ENCODE assay signal across 18 cellular contexts in the genomic region with DNA sequence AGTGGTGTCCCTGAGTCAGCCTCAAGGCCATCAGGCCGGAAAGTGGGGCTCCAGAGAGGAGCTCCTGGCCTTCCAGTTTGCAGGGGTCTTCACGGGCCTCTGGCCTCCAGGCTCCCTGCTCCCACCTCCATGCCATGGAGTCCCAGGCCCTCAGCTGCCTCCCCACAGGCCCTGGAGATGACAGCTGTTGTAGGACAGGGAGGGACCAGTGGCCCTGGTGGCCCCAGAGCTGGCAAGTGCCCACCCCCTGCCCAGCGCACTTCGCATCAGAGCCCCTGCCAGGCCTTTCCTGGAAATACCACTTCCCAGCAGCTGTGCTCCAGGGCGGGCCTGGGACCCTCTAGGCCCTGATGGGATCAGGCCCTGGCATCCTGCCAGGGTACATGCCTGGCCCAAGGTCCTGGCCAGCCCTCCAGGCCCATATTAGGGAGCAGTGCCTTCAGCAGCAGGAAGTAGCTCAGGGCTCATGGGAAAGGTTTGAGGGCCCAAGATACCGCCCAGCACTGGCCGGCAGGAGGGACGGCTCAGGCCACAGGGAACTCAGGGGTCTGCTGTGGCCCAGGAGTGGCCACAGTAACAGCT. TPM values are rescaled to one million over a fixed set of nuclear protein-coding genes. Genes with fewer than 3 reads are reported as not detected.
"Had no signal": no experiment of that assay in that cellular context is flagged by ENCODE, and none has a peak within 500 bp of the region (broad histone marks: within the 10 kb centered on the region; RNA-seq: fewer than 3 reads in every experiment).

No MANE protein-coding gene starts in this region.

- H3K4me1 Mint-ChIP-seq: activated CD8-positive, alpha-beta memory T cell treated with anti-CD3 and anti-CD28 coated beads, Interleukin-2, amount 10 ng/mL, durations not matched to agents 7 days and 5 days; activated naive CD4-positive, alpha-beta T cell treated with anti-CD3 and anti-CD28 coated beads, Interleukin-2, amount 10 ng/mL, durations not matched to agents 7 days and 5 days; neural crest cell; T-cell had no signal

- H3K27ac ChIP-seq: pancreas, WERI-Rb-1 had no signal

- H3K36me3 Mint-ChIP-seq: activated CD4-positive, alpha-beta memory T cell treated with anti-CD3 and anti-CD28 coated beads for 36 hours; activated CD8-positive, alpha-beta memory T cell treated with anti-CD3 and anti-CD28 coated beads, Interleukin-2, amount 10 ng/mL, durations not matched to agents 7 days and 5 days; activated naive CD4-positive, alpha-beta T cell treated with anti-CD3 and anti-CD28 coated beads, Interleukin-2, amount 10 ng/mL, durations not matched to agents 7 days and 5 days; T-cell had no signal

- ATAC-seq: activated CD8-positive, alpha-beta memory T cell treated with anti-CD3 and anti-CD28 coated beads, Interleukin-2, amount 10 ng/mL, durations not matched to agents 7 days and 5 days; stimulated activated naive CD8-positive, alpha-beta T cell treated with anti-CD3 and anti-CD28 coated beads, Interleukin-15, Interleukin-2, amounts not matched to agents 100 U/mL and 50 U/mL, for 24 hours; T-cell had no signal

- FAIRE-seq: endometrium, kidney, pancreas, small intestine had no signal

- DNase-seq: activated CD4-positive, alpha-beta memory T cell treated with anti-CD3 and anti-CD28 coated beads for 36 hours; activated CD8-positive, alpha-beta memory T cell treated with anti-CD3 and anti-CD28 coated beads, Interleukin-2, amount 10 ng/mL, durations not matched to agents 7 days and 5 days; activated naive CD4-positive, alpha-beta T cell treated with anti-CD3 and anti-CD28 coated beads, Interleukin-2, amount 10 ng/mL, durations not matched to agents 7 days and 5 days; activated T-cell treated with anti-CD3 and anti-CD28 coated beads, Interleukin-2, amount 50 U/mL, for 1 hour; hypothalamus; kidney; small intestine; stimulated activated naive CD8-positive, alpha-beta T cell treated with anti-CD3 and anti-CD28 coated beads, Interleukin-15, Interleukin-2, amounts not matched to agents 100 U/mL and 50 U/mL, for 24 hours; T-cell; T1000; WERI-Rb-1 had no signal

- H3K9me3 Mint-ChIP-seq: activated CD4-positive, alpha-beta memory T cell treated with anti-CD3 and anti-CD28 coated beads for 36 hours; activated naive CD4-positive, alpha-beta T cell treated with anti-CD3 and anti-CD28 coated beads, Interleukin-2, amount 10 ng/mL, durations not matched to agents 7 days and 5 days; neural crest cell; T-cell had no signal

- H3K4me1 ChIP-seq: pancreas had no signal

- H3K27me3 Mint-ChIP-seq: activated CD8-positive, alpha-beta memory T cell treated with anti-CD3 and anti-CD28 coated beads, Interleukin-2, amount 10 ng/mL, durations not matched to agents 7 days and 5 days had no signal

- H3K4me3 ChIP-seq: pancreas had no signal

- H3K4me3 Mint-ChIP-seq: activated CD4-positive, alpha-beta memory T cell treated with anti-CD3 and anti-CD28 coated beads for 36 hours; activated CD8-positive, alpha-beta memory T cell treated with anti-CD3 and anti-CD28 coated beads, Interleukin-2, amount 10 ng/mL, durations not matched to agents 7 days and 5 days; activated naive CD4-positive, alpha-beta T cell treated with anti-CD3 and anti-CD28 coated beads, Interleukin-2, amount 10 ng/mL, durations not matched to agents 7 days and 5 days; neural crest cell; T-cell had no signal

- H3K9me3 ChIP-seq: pancreas had no signal

- H3K27ac Mint-ChIP-seq: activated CD4-positive, alpha-beta memory T cell treated with anti-CD3 and anti-CD28 coated beads for 36 hours; activated CD8-positive, alpha-beta memory T cell treated with anti-CD3 and anti-CD28 coated beads, Interleukin-2, amount 10 ng/mL, durations not matched to agents 7 days and 5 days; activated naive CD4-positive, alpha-beta T cell treated with anti-CD3 and anti-CD28 coated beads, Interleukin-2, amount 10 ng/mL, durations not matched to agents 7 days and 5 days; T-cell had no signal

- H3K36me3 ChIP-seq: pancreas, WERI-Rb-1 had no signal

RNA-seq across cellular contexts. Expression of a gene that starts 2.5 kb away (rescaled TPM):
- total RNA-seq: activated CD4-positive, alpha-beta memory T cell treated with anti-CD3 and anti-CD28 coated beads for 36 hours; activated CD8-positive, alpha-beta memory T cell treated with anti-CD3 and anti-CD28 coated beads, Interleukin-2, amount 10 ng/mL, durations not matched to agents 7 days and 5 days; kidney; renal cortical epithelial cell had no signal

RNA-seq across cellular contexts. Expression of a gene that starts 5.2 kb away (rescaled TPM):
- total RNA-seq: activated CD4-positive, alpha-beta memory T cell treated with anti-CD3 and anti-CD28 coated beads for 36 hours; activated CD8-positive, alpha-beta memory T cell treated with anti-CD3 and anti-CD28 coated beads, Interleukin-2, amount 10 ng/mL, durations not matched to agents 7 days and 5 days; kidney; neural crest cell; pancreas; renal cortical epithelial cell; T-cell had no signal
- polyA plus RNA-seq: adipose tissue, esophagus, small intestine had no signal

RNA-seq across cellular contexts. Expression of a gene that starts 41.3 kb away (rescaled TPM):
- total RNA-seq: activated CD4-positive, alpha-beta memory T cell treated with anti-CD3 and anti-CD28 coated beads for 36 hours; activated CD8-positive, alpha-beta memory T cell treated with anti-CD3 and anti-CD28 coated beads, Interleukin-2, amount 10 ng/mL, durations not matched to agents 7 days and 5 days; kidney; lower leg skin; pancreas; renal cortical epithelial cell; T-cell had no signal
- polyA plus RNA-seq: esophagus, pancreas, small intestine had no signal
